ENCODE assay signal across 8 cellular contexts in the genomic region with DNA sequence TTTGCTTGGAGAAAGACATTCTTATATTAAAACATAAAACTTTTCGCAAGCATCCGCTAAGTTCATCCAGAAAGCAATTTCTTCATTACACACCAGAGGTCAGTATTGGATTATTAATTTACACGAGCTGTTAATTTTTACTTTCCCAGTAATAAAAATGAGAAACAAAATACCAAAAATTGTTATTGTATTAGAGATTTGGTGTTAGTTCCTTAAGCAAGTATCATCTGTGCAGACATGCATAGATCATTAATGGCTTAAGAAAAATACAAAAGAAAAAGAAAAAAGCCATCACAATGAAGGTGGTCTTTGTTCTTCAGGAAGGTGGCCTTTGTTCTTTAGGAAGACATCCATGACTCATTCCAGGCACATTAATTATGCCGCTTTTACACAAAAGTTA. TPM values are rescaled to one million over a fixed set of nuclear protein-coding genes. Genes with fewer than 3 reads are reported as not detected.
DNase-seq lines count a peak whose midpoint lies in the region; ATAC-seq, FAIRE-seq and TF ChIP-seq lines count a peak whose summit lies in the region.

No MANE protein-coding gene starts in this region.

- ATAC-seq in foreskin keratinocyte (no peak), HG02885 (IDR thresholded peaks at IDR 0.05; ENCODE audit: poor library complexity, unreplicated experiment) (no peak)

- WGBS in thyroid gland, 2 donors: 36 to 44% methylated on average over 4 of the region's 4 CpGs

- no peak overlapping the region for H3K4me3 ChIP-seq in thyroid gland (replicated peaks in 1 of 3)

- DNase-seq in NCI-H82 (lab: John Stamatoyannopoulos, UW): peak; percentile 63
- no peak for DNase-seq in NCI-H82 treated with DMSO at 0.1 percent for 48 hours (lab: John Stamatoyannopoulos, UW; ENCODE audit: unreplicated experiment)
- DNase-seq in RCC 7860 (ENCODE audit: low spot score): no peak
- DNase-seq in foreskin keratinocyte: peak in 1 of 2 donors; percentile 20
- DNase-seq in thyroid gland: no peak
- no peak for DNase-seq in GM19240 (ENCODE audit: insufficient read length, low spot score)
- no peak for DNase-seq in occipital lobe (lab: John Stamatoyannopoulos, UW)

- peak; percentile 77 for FAIRE-seq in RCC 7860 (lab: Jason Lieb, UNC)

- TF ChIP-seq POLR2A in thyroid gland (IDR thresholded peaks at IDR 0.05): no peak

- intact Hi-C loops in thyroid gland (cut with DNase I): loop anchor here (5.0 to 10.0 kb wide), 2 partner anchors 874 to 917 kb away; partner anchors contain the start of gene NXPH2

- H3K9me3 ChIP-seq in thyroid gland: no peaks in the 10 kb centered on the region

- H3K4me1 ChIP-seq in foreskin keratinocyte: no peaks in the 10 kb centered on the region
- H3K4me1 ChIP-seq in thyroid gland: no peaks in the 10 kb centered on the region

- no peaks in the 10 kb centered on the region for H3K36me3 ChIP-seq in thyroid gland

- no peaks in the 10 kb centered on the region for H3K27me3 ChIP-seq in foreskin keratinocyte
- H3K27me3 ChIP-seq in thyroid gland: no peaks in the 10 kb centered on the region

- H3K27ac ChIP-seq in foreskin keratinocyte (no peak overlapping the region), thyroid gland (no peak overlapping the region)

- peak; percentile 72 for TF ChIP-seq CTCF in foreskin keratinocyte (conservative IDR thresholded peaks at IDR 0.05)
- TF ChIP-seq CTCF in thyroid gland (IDR thresholded peaks at IDR 0.05): peak in 4 of 6 experiments; percentile 33 to 67 (median 60)

RNA-seq across cellular contexts. Expression of gene HNMT, which starts 53.6 kb away (rescaled TPM):
- total RNA-seq in foreskin keratinocyte (0.61 and 1.2 TPM in 2 replicates), thyroid gland (10 to 100 TPM; 14.4 to 48.8 (median 22.3) TPM), occipital lobe (159 TPM)
- polyA plus RNA-seq in foreskin keratinocyte: 0.84 and 0.89 TPM in 2 replicates
